8 cellular contexts compared by ENCODE assay signal in genomic region chr2:121650554-121650930, GRCh38. TPM values are rescaled to one million over a fixed set of nuclear protein-coding genes. Genes with fewer than 3 reads are reported as not detected.
A peak's percentile ranks its signal among the peaks of the same experiment; 100 is the strongest.
DNase-seq lines count a peak whose midpoint lies in the region; ATAC-seq, FAIRE-seq and TF ChIP-seq lines count a peak whose summit lies in the region.

No MANE protein-coding gene starts in this region.

- intact Hi-C loops in naive thymus-derived CD4-positive, alpha-beta T cell (cut with micrococcal nuclease) = loop anchor here in 1 of 2 donors (1.0 kb wide), 1 partner anchor 49 kb away; no protein-coding TSS in a partner anchor

- FAIRE-seq in A549 (lab: Jason Lieb, UNC) = no peak

- H3K9me3 ChIP-seq in A549 (no peaks in the 10 kb centered on the region), SJCRH30 (replicated peaks) (no peaks in the 10 kb centered on the region)
- H3K9me3 ChIP-seq in naive thymus-derived CD4-positive, alpha-beta T cell (ENCODE audit: control insufficient read depth in 2 of 3, low read length in 3 of 3) = no peaks in the 10 kb centered on the region

- TF ChIP-seq RAD21 in A549 (conservative IDR thresholded peaks at IDR 0.05 in 1 of 2, IDR thresholded peaks at IDR 0.05 in 1 of 2) = no peak

- H3K4me3 Mint-ChIP-seq in naive thymus-derived CD4-positive, alpha-beta T cell = peak overlapping the region; percentile 92 to 100 (median 98)

- peaks cover 0 to 8% (median 0%) of the 10 kb centered on the region in 11 donors for H3K9me3 Mint-ChIP-seq in naive thymus-derived CD4-positive, alpha-beta T cell

- peaks cover 3 to 26% (median 11%) of the 10 kb centered on the region in 5 donors for H3K36me3 Mint-ChIP-seq in naive thymus-derived CD4-positive, alpha-beta T cell

- TF ChIP-seq CTCF in A549 (IDR thresholded peaks at IDR 0.05) (no peak), GM12875 (IDR thresholded peaks at IDR 0.05; ENCODE audit: borderline replicate concordance, insufficient read depth, low read depth, low read length) (no peak)

- POLR2A ChIA-PET in A549 (lab: Yijun Ruan, JAX) = interaction anchor here (1.6 to 3.0 kb wide), 2 partner anchors 16 to 119 kb away, joined by 8 to 118 read pairs; partner anchors contain the start of gene RNU4ATAC
- POLR2A ChIA-PET in naive thymus-derived CD4-positive, alpha-beta T cell (lab: Charles Lee) = interaction anchor here (0.6 to 4.9 kb wide), 6 partner anchors 15 to 122 kb away, joined by 3 to 61 read pairs (median 3); partner anchors contain the start of gene NIFK

- DNase-seq in A549 (ENCODE audit: low read depth in 1 of 2, low spot score in 1 of 2) = no peak
- peak; percentile 13 to 38 for DNase-seq in SJCRH30
- DNase-seq in dermis blood vessel endothelial cell = peak; percentile 39
- DNase-seq in naive thymus-derived CD4-positive, alpha-beta T cell = peak in 5 of 9 donors; percentile 4 to 25 (median 16)
- no peak for DNase-seq in left lobe of liver (ENCODE audit: low spot score)
- no peak for DNase-seq in NOMO-1 (lab: John Stamatoyannopoulos, UW; ENCODE audit: unreplicated experiment in 2 of 2)
- DNase-seq in NCI-H446 treated with DMSO at 0.1 percent for 48 hours (lab: John Stamatoyannopoulos, UW) = no peak

- CTCF ChIA-PET in A549 (lab: Yijun Ruan, JAX) = interaction anchor here (0.8 kb wide), 1 partner anchor 19 kb away, joined by 3 read pairs; no protein-coding TSS in a partner anchor
- CTCF ChIA-PET in naive thymus-derived CD4-positive, alpha-beta T cell (lab: Charles Lee) = interaction anchor here (0.7 kb wide), 1 partner anchor 247 kb away, joined by 3 read pairs; no protein-coding TSS in a partner anchor

- 4% methylated on average over 12 of the region's 12 CpGs for WGBS in A549 (ENCODE audit: missing lambda C conversion rate)

- H3K4me3 ChIP-seq in A549 = peak overlapping the region; percentile 73
- H3K4me3 ChIP-seq in GM12875 (ENCODE audit: low read depth, low read length) = peak overlapping the region; percentile 65
- peak overlapping the region; percentile 66 for H3K4me3 ChIP-seq in SJCRH30
- peak overlapping the region; percentile 88 for H3K4me3 ChIP-seq in naive thymus-derived CD4-positive, alpha-beta T cell (ENCODE audit: low read length)

- H3K4me1 ChIP-seq in A549 (peaks cover 20% of the 10 kb centered on the region), SJCRH30 (peaks cover 9% of the 10 kb centered on the region)
- peaks cover 10 to 11% of the 10 kb centered on the region in 2 donors for H3K4me1 ChIP-seq in naive thymus-derived CD4-positive, alpha-beta T cell (ENCODE audit: control insufficient read depth in 2 of 2, insufficient read depth in 2 of 2, low read length in 2 of 2)

- H3K4me2 ChIP-seq in A549 = peak overlapping the region; percentile 91

- H3K27ac ChIP-seq in A549 (peak overlapping the region; percentile 91 to 93), SJCRH30 (peak overlapping the region; percentile 83)
- H3K27ac ChIP-seq in naive thymus-derived CD4-positive, alpha-beta T cell (ENCODE audit: low read depth, low read length) = peak overlapping the region; percentile 90

- no peak for TF ChIP-seq POLR2A in A549 (IDR thresholded peaks at IDR 0.05; ENCODE audit: low read length)

- no peaks in the 10 kb centered on the region for H3K27me3 ChIP-seq in SJCRH30
- no peaks in the 10 kb centered on the region for H3K27me3 ChIP-seq in naive thymus-derived CD4-positive, alpha-beta T cell (ENCODE audit: control insufficient read depth in 2 of 2, insufficient read depth in 2 of 2, low read length in 2 of 2)

- no peak for TF ChIP-seq EP300 in A549 (IDR thresholded peaks at IDR 0.05)

- ATAC-seq in A549 (no peak; a peak in 1 of 6 replicates), left lobe of liver (no peak)
- no peak for ATAC-seq in naive thymus-derived CD4-positive, alpha-beta T cell

- H3K27me3 Mint-ChIP-seq in naive thymus-derived CD4-positive, alpha-beta T cell = peaks cover 0 to 2% (median 0%) of the 10 kb centered on the region in 5 donors

- no peaks in the 10 kb centered on the region for H3K36me3 ChIP-seq in SJCRH30
- H3K36me3 ChIP-seq in naive thymus-derived CD4-positive, alpha-beta T cell (ENCODE audit: control insufficient read depth in 2 of 3, insufficient read depth in 3 of 3, low read length in 3 of 3) = peaks cover 0 to 5% (median 0%) of the 10 kb centered on the region in 3 experiments

- peak overlapping the region; percentile 98 to 100 (median 99) for H3K27ac Mint-ChIP-seq in naive thymus-derived CD4-positive, alpha-beta T cell

- H3K4me1 Mint-ChIP-seq in naive thymus-derived CD4-positive, alpha-beta T cell = peaks cover 50 to 88% (median 72%) of the 10 kb centered on the region in 7 donors

TF ChIP-seq in A549, 52 proteins besides CTCF, POLR2A, EP300 and RAD21:
- TF ChIP-seq HEYL (CRISPR knock-in tag; IDR thresholded peaks at IDR 0.05) = no peak

RNA-seq across cellular contexts. Expression of gene CLASP1, which starts 1.3 kb away (rescaled TPM):
- polyA plus RNA-seq in A549 (2011; rRNA removed) (11.7 and 26.5 TPM in 2 replicates), A549 (2017; fragmentation: RNase III; extraction: RNeasy Plus Mini Kit Qiagen cat#74134 plus additional on column Dnase treatment) (15.2 to 16.0 TPM (median 15.8 TPM) in 3 replicates)
- polyA plus RNA-seq in A549 (2012; cell fraction: cytosol; rRNA removed) = 4.6 and 5.7 TPM in 2 replicates
- 12.0 and 19.8 TPM in 2 replicates for polyA plus RNA-seq in A549 (2012; cell fraction: nucleus; rRNA removed)
- polyA minus RNA-seq in A549 (2011; rRNA and poly(A)+ RNA removed) = 61.6 and 63.7 TPM in 2 replicates
- total RNA-seq in SJCRH30 (2014; rRNA removed; shearing (Covaris generic)) = 53.0 and 53.8 TPM in 2 replicates
- total RNA-seq in dermis blood vessel endothelial cell (51.9 and 67.7 TPM in 2 replicates), left lobe of liver (28.3 TPM)
- total RNA-seq in naive thymus-derived CD4-positive, alpha-beta T cell = 10 to 100 TPM; 58.8 to 76.3 (median 62.7) TPM
- polyA plus RNA-seq in naive thymus-derived CD4-positive, alpha-beta T cell = 10 to 100 TPM; 13.8 to 16.1 TPM

Comparison
In these comparisons a context has a peak if more than half of its experiments do, and no peak if none do; other contexts are left out.
1. DNase-seq: peak in SJCRH30 (2 of 2), dermis blood vessel endothelial cell (single experiment) and naive thymus-derived CD4-positive, alpha-beta T cell (5 of 9); none in A549 (0 of 2), left lobe of liver (single experiment), NOMO-1 (0 of 2) and NCI-H446 treated with DMSO at 0.1 percent for 48 hours (single experiment).
2. Peak in every context shown above with its lines, with median percentiles within 50 percentile points of each other: H3K27ac ChIP-seq and H3K4me3 ChIP-seq.